Comparison of ENCODE assay signal across 20 cellular contexts in genomic region chr10:45452743-45453452, GRCh38.
DNase-seq lines count a peak whose midpoint lies in the region; ATAC-seq and TF ChIP-seq lines count a peak whose summit lies in the region.
"Had no signal": no experiment of that assay in that cellular context is flagged by ENCODE, and none has a peak within 500 bp of the region (broad histone marks: within the 10 kb centered on the region; RNA-seq: fewer than 3 reads in every experiment).

No MANE protein-coding gene starts in this region.

- intact Hi-C loops in left cardiac atrium (cut with DNase I) = no loop called here

- H3K9ac ChIP-seq in GM23248 = no peak overlapping the region
- peak overlapping the region; percentile 41; the same call in 1 of the 2 replicates for H3K9ac ChIP-seq in OCI-LY1 (ENCODE audit: low read length)

- H2AFZ ChIP-seq in GM23248 = no peak overlapping the region
- H2AFZ ChIP-seq in OCI-LY1 (ENCODE audit: low read length) = no peak overlapping the region

- H3F3A ChIP-seq in GM23248 (ENCODE audit: insufficient read depth) = no peaks in the 10 kb centered on the region
- H3F3A ChIP-seq in OCI-LY1 (ENCODE audit: insufficient read depth, low read length) = peaks cover 5% of the 10 kb centered on the region; the same call in 1 of the 2 replicates

- H3K27ac ChIP-seq in GM23248 = no peak overlapping the region
- H3K27ac ChIP-seq in OCI-LY1 (ENCODE audit: low read depth, low read length, poor library complexity, severe bottlenecking) = peak overlapping the region; percentile 68
- H3K27ac ChIP-seq: SJSA1, thyroid gland had no signal

- no peak overlapping the region for H3K27ac Mint-ChIP-seq in stimulated activated effector memory CD8-positive, alpha-beta T cell treated with anti-CD3 and anti-CD28 coated beads, Interleukin-12 subunit alpha, Interleukin-12 subunit beta, amount 100 ng/mL, for 72 hours
- H3K27ac Mint-ChIP-seq: nephron had no signal

- no peaks in the 10 kb centered on the region for H4K20me1 ChIP-seq in GM23248 (ENCODE audit: insufficient read depth)
- H4K20me1 ChIP-seq in OCI-LY1 (ENCODE audit: insufficient read depth, low read length) = no peaks in the 10 kb centered on the region

- 76 to 78% methylated on average over 7 of the region's 7 CpGs for WGBS in GM23248 (ENCODE audit: low coverage in 1 of 2, low lambda C conversion rate in 2 of 2, missing lambda C conversion rate in 2 of 2), 2 experiments

- peak; percentile 8 for DNase-seq in GM23248
- DNase-seq in left cardiac atrium = peak; percentile 62
- no peak for DNase-seq in stimulated activated effector memory CD8-positive, alpha-beta T cell treated with anti-CD3 and anti-CD28 coated beads, Interleukin-12 subunit alpha, Interleukin-12 subunit beta, amount 100 ng/mL, for 72 hours (ENCODE audit: low spot score in 2 of 2)
- DNase-seq in NCI-H128 (lab: John Stamatoyannopoulos, UW; ENCODE audit: unreplicated experiment) = no peak
- DNase-seq in UCSD-AML1 (lab: John Stamatoyannopoulos, UW; ENCODE audit: unreplicated experiment) = no peak
- DNase-seq: activated CD4-positive, alpha-beta T cell treated with anti-CD3 and anti-CD28 coated beads, Interleukin-2, amount 50 U/mL, for 48 hours; anterior cingulate cortex; CD8-positive, alpha-beta memory T cell; DMS79 treated with DMSO at 0.1 percent for 48 hours; foreskin melanocyte; HCEC 1CT; NCI-H1694; NCI-H69; stimulated activated CD4-positive, alpha-beta T cell treated with anti-CD3 and anti-CD28 coated beads, Interleukin-1b, Interleukin-23, amount 100 ng/mL, for 48 hours; stimulated activated naive CD8-positive, alpha-beta T cell treated with anti-CD3 and anti-CD28 coated beads, Interleukin-15, Interleukin-2, amounts not matched to agents 100 U/mL and 50 U/mL, for 24 hours; thyroid gland had no signal

- H3K9me2 ChIP-seq in GM23248 (ENCODE audit: insufficient read depth) (no peaks in the 10 kb centered on the region), OCI-LY1 (ENCODE audit: low read depth, low read length) (no peaks in the 10 kb centered on the region)

- H3K36me3 Mint-ChIP-seq in stimulated activated effector memory CD8-positive, alpha-beta T cell treated with anti-CD3 and anti-CD28 coated beads, Interleukin-12 subunit alpha, Interleukin-12 subunit beta, amount 100 ng/mL, for 72 hours = peaks cover 8% of the 10 kb centered on the region

- H3K9me3 ChIP-seq in GM23248 (ENCODE audit: low read depth) = no peaks in the 10 kb centered on the region
- no peaks in the 10 kb centered on the region for H3K9me3 ChIP-seq in OCI-LY1 (ENCODE audit: low read length)
- H3K9me3 ChIP-seq: SJSA1, thyroid gland had no signal

- H3K27me3 ChIP-seq in GM23248 (replicated peaks; ENCODE audit: insufficient read depth) (no peaks in the 10 kb centered on the region), OCI-LY1 (ENCODE audit: insufficient read depth, low read length) (no peaks in the 10 kb centered on the region)
- H3K27me3 ChIP-seq: SJSA1, thyroid gland had no signal

- H3K79me2 ChIP-seq in GM23248 (ENCODE audit: insufficient read depth) = no peaks in the 10 kb centered on the region
- no peaks in the 10 kb centered on the region for H3K79me2 ChIP-seq in OCI-LY1 (ENCODE audit: insufficient read depth, low read length)

- H3K4me1 ChIP-seq in GM23248 (ENCODE audit: insufficient read depth) (no peaks in the 10 kb centered on the region), OCI-LY1 (ENCODE audit: insufficient read depth, low read length, severe bottlenecking) (peaks cover 46% of the 10 kb centered on the region)
- H3K4me1 ChIP-seq: SJSA1, thyroid gland had no signal

- H3K4me3 ChIP-seq in GM23248 = no peak overlapping the region
- H3K4me3 ChIP-seq in OCI-LY1 (ENCODE audit: low read depth, low read length, poor library complexity, severe bottlenecking) = no peak overlapping the region
- H3K4me3 ChIP-seq: SJSA1, thyroid gland had no signal

- no peaks in the 10 kb centered on the region for H3K9me3 Mint-ChIP-seq in stimulated activated effector memory CD8-positive, alpha-beta T cell treated with anti-CD3 and anti-CD28 coated beads, Interleukin-12 subunit alpha, Interleukin-12 subunit beta, amount 100 ng/mL, for 72 hours
- H3K9me3 Mint-ChIP-seq: CD8-positive, alpha-beta memory T cell; nephron had no signal

- in situ Hi-C loops in GM23248 (cut with MboI) = no loop called here

- H3K4me2 ChIP-seq in GM23248 (ENCODE audit: unreplicated experiment) (no peak overlapping the region), OCI-LY1 (ENCODE audit: low read length) (peak overlapping the region; percentile 53)

- H3K4me3 Mint-ChIP-seq in stimulated activated effector memory CD8-positive, alpha-beta T cell treated with anti-CD3 and anti-CD28 coated beads, Interleukin-12 subunit alpha, Interleukin-12 subunit beta, amount 100 ng/mL, for 72 hours = no peak overlapping the region
- H3K4me3 Mint-ChIP-seq: CD8-positive, alpha-beta memory T cell; nephron had no signal

- H3K4me1 Mint-ChIP-seq in stimulated activated effector memory CD8-positive, alpha-beta T cell treated with anti-CD3 and anti-CD28 coated beads, Interleukin-12 subunit alpha, Interleukin-12 subunit beta, amount 100 ng/mL, for 72 hours = peaks cover 21% of the 10 kb centered on the region

- H3K36me3 ChIP-seq in GM23248 (ENCODE audit: low read depth) (no peaks in the 10 kb centered on the region), OCI-LY1 (ENCODE audit: insufficient read depth, low read length) (peaks cover 8% of the 10 kb centered on the region; the same call in 1 of the 2 replicates)
- H3K36me3 ChIP-seq: SJSA1 had no signal

- peak; percentile 93 to 95 for ATAC-seq in left cardiac atrium
- peak; percentile 34 for ATAC-seq in stimulated activated effector memory CD8-positive, alpha-beta T cell treated with anti-CD3 and anti-CD28 coated beads, Interleukin-12 subunit alpha, Interleukin-12 subunit beta, amount 100 ng/mL, for 72 hours
- no peak for ATAC-seq in GM18858 (IDR thresholded peaks at IDR 0.05; ENCODE audit: unreplicated experiment)
- ATAC-seq: stimulated activated naive CD8-positive, alpha-beta T cell treated with anti-CD3 and anti-CD28 coated beads, Interleukin-15, Interleukin-2, amounts not matched to agents 100 U/mL and 50 U/mL, for 24 hours had no signal

- no peak for TF ChIP-seq CTCF in OCI-LY1 (IDR thresholded peaks at IDR 0.05; ENCODE audit: low read length)

Comparison
In these comparisons a context has a peak if more than half of its experiments do, and no peak if none do; other contexts are left out.
1. DNase-seq: peak in GM23248 (single experiment) and left cardiac atrium (single experiment); none in stimulated activated effector memory CD8-positive, alpha-beta T cell treated with anti-CD3 and anti-CD28 coated beads, Interleukin-12 subunit alpha, Interleukin-12 subunit beta, amount 100 ng/mL, for 72 hours (0 of 2), NCI-H128 (single experiment) and UCSD-AML1 (single experiment).